23 cellular contexts compared by ENCODE assay signal in genomic region chr2:185436787-185437372, GRCh38.
A peak's percentile ranks its signal among the peaks of the same experiment; 100 is the strongest.
DNase-seq lines count a peak whose midpoint lies in the region; FAIRE-seq and TF ChIP-seq lines count a peak whose summit lies in the region.
"Had no signal": no experiment of that assay in that cellular context is flagged by ENCODE, and none has a peak within 500 bp of the region (broad histone marks: within the 10 kb centered on the region; RNA-seq: fewer than 3 reads in every experiment).

No MANE protein-coding gene starts in this region.

- no peak overlapping the region for H2AFZ ChIP-seq in astrocyte (ENCODE audit: low read depth, low read length)
- no peak overlapping the region for H2AFZ ChIP-seq in neural progenitor cell (replicated peaks)

- H3K9me3 ChIP-seq in astrocyte (ENCODE audit: insufficient read depth, low read depth, low read length) (no peaks in the 10 kb centered on the region), neural progenitor cell (ENCODE audit: low read depth) (no peaks in the 10 kb centered on the region), uterus (no peaks in the 10 kb centered on the region)

- H3K4me3 Mint-ChIP-seq in astrocyte (ENCODE audit: unreplicated experiment) (peak overlapping the region; percentile 8), glutamatergic neuron (ENCODE audit: unreplicated experiment) (no peak overlapping the region), neural progenitor cell (no peak overlapping the region)
- H3K4me3 Mint-ChIP-seq: CD4-positive, alpha-beta memory T cell; IgD-negative memory B cell had no signal

- intact Hi-C loops in uterus (cut with DNase I; ENCODE audit: low total_unique reads): no loop called here

- H3K9me3 Mint-ChIP-seq in astrocyte (ENCODE audit: unreplicated experiment): no peaks in the 10 kb centered on the region
- H3K9me3 Mint-ChIP-seq in glutamatergic neuron (ENCODE audit: unreplicated experiment): peaks cover 3% of the 10 kb centered on the region
- peaks cover 7% of the 10 kb centered on the region for H3K9me3 Mint-ChIP-seq in neural progenitor cell

- no peak for TF ChIP-seq CTCF in astrocyte (IDR thresholded peaks at IDR 0.05; ENCODE audit: insufficient read depth, low read depth, low read length)
- no peak for TF ChIP-seq CTCF in glutamatergic neuron (IDR thresholded peaks at IDR 0.05; ENCODE audit: partially characterized antibody, unreplicated experiment)
- TF ChIP-seq CTCF in neural progenitor cell (IDR thresholded peaks at IDR 0.05): no peak
- TF ChIP-seq CTCF in uterus (IDR thresholded peaks at IDR 0.05): no peak

- H3K4me1 ChIP-seq in astrocyte (ENCODE audit: insufficient read depth, low read length): no peaks in the 10 kb centered on the region
- H3K4me1 ChIP-seq in neural progenitor cell: peaks cover 8% of the 10 kb centered on the region
- no peaks in the 10 kb centered on the region for H3K4me1 ChIP-seq in uterus

- H3K9ac ChIP-seq in astrocyte (ENCODE audit: low read length) (no peak overlapping the region), neural progenitor cell (no peak overlapping the region)
- H3K9ac ChIP-seq: KMS-11 had no signal

- no peaks in the 10 kb centered on the region for H3K36me3 ChIP-seq in astrocyte (ENCODE audit: insufficient read depth, low read length)
- H3K36me3 ChIP-seq in neural progenitor cell: no peaks in the 10 kb centered on the region
- H3K36me3 ChIP-seq in uterus: peaks cover 0 to 5% of the 10 kb centered on the region in 2 donors

- no peak overlapping the region for H3K4me3 ChIP-seq in astrocyte (ENCODE audit: insufficient read depth, low read depth, low read length)
- no peak overlapping the region for H3K4me3 ChIP-seq in neural progenitor cell
- no peak overlapping the region for H3K4me3 ChIP-seq in uterus

- peak; percentile 5 for DNase-seq in LoVo (ENCODE audit: low spot score)
- peak; percentile 8 for DNase-seq in astrocyte (ENCODE audit: low read depth)
- no peak for DNase-seq in glutamatergic neuron
- DNase-seq in neural progenitor cell (ENCODE audit: low spot score): no peak
- no peak for DNase-seq in NCI-H2227 treated with DMSO at 0.1 percent for 48 hours (lab: John Stamatoyannopoulos, UW)
- no peak for DNase-seq in activated T-cell treated with anti-CD3 and anti-CD28 coated beads, Interleukin-2, amount 50 U/mL, for 1 hour
- no peak for DNase-seq in uterus
- DNase-seq: C1 segment of cervical spinal cord; CD4-positive, alpha-beta memory T cell; COR-L47; DMS53; NCI-H1092 treated with DMSO at 0.1 percent for 48 hours; NCI-H1436 treated with DMSO at 0.1 percent for 48 hours; NCI-H1930; NCI-H526 treated with DMSO at 0.1 percent for 48 hours; SHP77 had no signal

- H3K4me1 Mint-ChIP-seq in astrocyte (ENCODE audit: low read depth, unreplicated experiment) (peaks cover 5% of the 10 kb centered on the region), glutamatergic neuron (ENCODE audit: low read depth, unreplicated experiment) (peaks cover 21% of the 10 kb centered on the region), neural progenitor cell (no peaks in the 10 kb centered on the region)
- H3K4me1 Mint-ChIP-seq: CD4-positive, alpha-beta memory T cell; IgD-negative memory B cell had no signal

- H4K20me1 ChIP-seq in astrocyte (ENCODE audit: insufficient read depth, low read length) (no peaks in the 10 kb centered on the region), neural progenitor cell (ENCODE audit: low read depth) (peaks cover 18% of the 10 kb centered on the region)

- no peaks in the 10 kb centered on the region for H3F3A ChIP-seq in neural progenitor cell (ENCODE audit: low read depth)

- H3K4me2 ChIP-seq in astrocyte (ENCODE audit: low read length): no peak overlapping the region
- no peak overlapping the region for H3K4me2 ChIP-seq in neural progenitor cell
- H3K4me2 ChIP-seq: KMS-11 had no signal

- H3K27me3 ChIP-seq in astrocyte (ENCODE audit: insufficient read depth, low read length): no peaks in the 10 kb centered on the region
- H3K27me3 ChIP-seq in neural progenitor cell: no peaks in the 10 kb centered on the region
- no peaks in the 10 kb centered on the region for H3K27me3 ChIP-seq in uterus

- no peak overlapping the region for H3K27ac ChIP-seq in astrocyte (ENCODE audit: low read depth, low read length)
- H3K27ac ChIP-seq in neural progenitor cell: no peak overlapping the region
- H3K27ac ChIP-seq in uterus: no peak overlapping the region
- H3K27ac ChIP-seq: KMS-11, RWPE1 had no signal

- H3K79me2 ChIP-seq in astrocyte (ENCODE audit: insufficient read depth, low read length) (no peaks in the 10 kb centered on the region), neural progenitor cell (ENCODE audit: low read depth) (peaks cover 39% of the 10 kb centered on the region)

- H3K36me3 Mint-ChIP-seq in astrocyte (ENCODE audit: low read depth, unreplicated experiment) (no peaks in the 10 kb centered on the region), glutamatergic neuron (ENCODE audit: unreplicated experiment) (no peaks in the 10 kb centered on the region), neural progenitor cell (no peaks in the 10 kb centered on the region)
- H3K36me3 Mint-ChIP-seq: CD4-positive, alpha-beta memory T cell; IgD-negative memory B cell had no signal

- TF ChIP-seq POLR2A in uterus (IDR thresholded peaks at IDR 0.05): no peak

- no peaks in the 10 kb centered on the region for H3K27me3 Mint-ChIP-seq in astrocyte (ENCODE audit: low read depth, unreplicated experiment)
- H3K27me3 Mint-ChIP-seq in glutamatergic neuron (ENCODE audit: unreplicated experiment): no peaks in the 10 kb centered on the region
- H3K27me3 Mint-ChIP-seq in neural progenitor cell (ENCODE audit: insufficient read depth, low read depth): no peaks in the 10 kb centered on the region
- H3K27me3 Mint-ChIP-seq: CD4-positive, alpha-beta memory T cell; IgD-negative memory B cell had no signal

- H3K27ac Mint-ChIP-seq in astrocyte (ENCODE audit: unreplicated experiment): no peak overlapping the region
- peak overlapping the region; percentile 16 for H3K27ac Mint-ChIP-seq in glutamatergic neuron (ENCODE audit: unreplicated experiment)
- H3K27ac Mint-ChIP-seq in neural progenitor cell: no peak overlapping the region
- H3K27ac Mint-ChIP-seq: CD4-positive, alpha-beta memory T cell; IgD-negative memory B cell had no signal

- FAIRE-seq in A204.1 (lab: Jason Lieb, UNC) (peak; percentile 9), astrocyte (lab: Jason Lieb, UNC) (no peak)
- FAIRE-seq: GM18507, H54, HTR-8/SVneo had no signal

Comparison
In these comparisons a context has a peak if more than half of its experiments do, and no peak if none do; other contexts are left out.
1. DNase-seq: peak in LoVo (single experiment) and astrocyte (single experiment); none in glutamatergic neuron (single experiment), neural progenitor cell (single experiment), NCI-H2227 treated with DMSO at 0.1 percent for 48 hours (single experiment), activated T-cell treated with anti-CD3 and anti-CD28 coated beads, Interleukin-2, amount 50 U/mL, for 1 hour (single experiment) and uterus (0 of 2).